ENCODE assay signal across 12 cellular contexts in genomic region chr17:41813699-41814124, GRCh38. TPM values are rescaled to one million over a fixed set of nuclear protein-coding genes. Genes with fewer than 3 reads are reported as not detected.
A peak's percentile ranks its signal among the peaks of the same experiment; 100 is the strongest.
DNase-seq lines count a peak whose midpoint lies in the region; ATAC-seq and TF ChIP-seq lines count a peak whose summit lies in the region.
"Had no signal": no experiment of that assay in that cellular context is flagged by ENCODE, and none has a peak within 500 bp of the region (broad histone marks: within the 10 kb centered on the region; RNA-seq: fewer than 3 reads in every experiment).

No MANE protein-coding gene starts in this region.

- H3K27me3 ChIP-seq in H7 (ENCODE audit: control insufficient read depth, insufficient read depth, low read length) (peaks cover 10% of the 10 kb centered on the region), iPS DF 6.9 (ENCODE audit: control insufficient read depth, insufficient read depth, low read length) (no peaks in the 10 kb centered on the region), skeletal muscle satellite cell (ENCODE audit: control insufficient read depth, insufficient read depth, low read length) (no peaks in the 10 kb centered on the region)
- H3K27me3 ChIP-seq: dorsolateral prefrontal cortex had no signal

- TF ChIP-seq CTCF in WTC11 (IDR thresholded peaks at IDR 0.05) = no peak

- ATAC-seq in WTC11 = no peak
- no peak for ATAC-seq in GM19463 (IDR thresholded peaks at IDR 0.05; ENCODE audit: unreplicated experiment)

- peak overlapping the region; percentile 98 for H3K4me3 Mint-ChIP-seq in WTC11

- peak overlapping the region; percentile 60; the same call in 1 of the 2 replicates for H3K27ac Mint-ChIP-seq in WTC11

- H3K27ac ChIP-seq in iPS DF 6.9 (ENCODE audit: low read length) = no peak overlapping the region
- H3K27ac ChIP-seq: neutrophil had no signal

- H3K36me3 Mint-ChIP-seq in WTC11 = peaks cover 22% of the 10 kb centered on the region

- H3K4me3 ChIP-seq in H7 (ENCODE audit: insufficient read depth, low read depth, low read length) = peak overlapping the region; percentile 82
- peak overlapping the region; percentile 85; the same call in 1 of the 2 replicates for H3K4me3 ChIP-seq in iPS DF 6.9 (ENCODE audit: low read length)
- H3K4me3 ChIP-seq in skeletal muscle satellite cell (ENCODE audit: low read length) = peak overlapping the region; percentile 97

- no peaks in the 10 kb centered on the region for H3K9me3 ChIP-seq in iPS DF 6.9 (ENCODE audit: control insufficient read depth, insufficient read depth, low read length)
- H3K9me3 ChIP-seq in skeletal muscle satellite cell (replicated peaks; ENCODE audit: low read length) = no peaks in the 10 kb centered on the region
- H3K9me3 ChIP-seq: neutrophil had no signal

- POLR2A ChIA-PET in WTC11 (lab: Charles Lee) = interaction anchor here (4.3 kb wide), 1 partner anchor 29 kb away, joined by 62 read pairs; the partner anchor contains the start of gene JUP

- peak overlapping the region; percentile 85 for H3K9ac ChIP-seq in skeletal muscle satellite cell (ENCODE audit: low read depth, low read length)

- DNase-seq in H7 = no peak
- no peak for DNase-seq in WTC11 (ENCODE audit: low spot score)
- DNase-seq in iPS DF 6.9 (ENCODE audit: low read depth, low spot score) = no peak
- no peak for DNase-seq in NCI-H1092 (lab: John Stamatoyannopoulos, UW)
- no peak for DNase-seq in activated effector memory CD4-positive, alpha-beta T cell treated with anti-CD3 and anti-CD28 coated beads, Interleukin-2, amount 50 U/mL, for 16 hours
- no peak for DNase-seq in GM19238 (ENCODE audit: insufficient read length, low spot score)
- DNase-seq: activated CD4-positive, alpha-beta T cell treated with anti-CD3 and anti-CD28 coated beads, Interleukin-2, amount 50 U/mL, for 48 hours; dorsolateral prefrontal cortex; GOT3 had no signal

- peaks cover 32% of the 10 kb centered on the region for H3K4me1 Mint-ChIP-seq in WTC11

- peak overlapping the region; percentile 100 for H3K4me2 ChIP-seq in skeletal muscle satellite cell (ENCODE audit: low read length)

- WGBS in iPS DF 6.9 (ENCODE audit: insufficient coverage, insufficient read length) = no CpG with 5 or more reads among the region's 9 CpGs

- H3K27me3 Mint-ChIP-seq in WTC11 (ENCODE audit: low read depth) = peaks cover 7% of the 10 kb centered on the region

- H3K4me1 ChIP-seq in iPS DF 6.9 (ENCODE audit: control insufficient read depth, insufficient read depth, low read length) (no peaks in the 10 kb centered on the region; the same call in 1 of the 2 replicates), skeletal muscle satellite cell (ENCODE audit: control insufficient read depth, insufficient read depth, low read length) (peaks cover 32% of the 10 kb centered on the region)

- peaks cover 2% of the 10 kb centered on the region for H3K36me3 ChIP-seq in H7 (replicated peaks; ENCODE audit: control insufficient read depth, insufficient read depth, low read length)
- peaks cover 7% of the 10 kb centered on the region; the same call in 1 of the 2 replicates for H3K36me3 ChIP-seq in iPS DF 6.9 (ENCODE audit: control insufficient read depth, insufficient read depth, low read length)
- peaks cover 17% of the 10 kb centered on the region for H3K36me3 ChIP-seq in skeletal muscle satellite cell (ENCODE audit: insufficient read depth, low read length)
- H3K36me3 ChIP-seq: neutrophil had no signal

- CTCF ChIA-PET in WTC11 (lab: Charles Lee) = interaction anchor here (1.5 to 4.6 kb wide), 3 partner anchors 12 to 76 kb away, joined by 5 to 91 read pairs (median 46); partner anchors contain the start of gene JUP

- H3K9me3 Mint-ChIP-seq in WTC11 = no peaks in the 10 kb centered on the region

TF ChIP-seq in WTC11, 78 proteins besides CTCF, POLR2A, EP300 and RAD21:
- TF ChIP-seq PRRX2 (CRISPR knock-in tag; IDR thresholded peaks at IDR 0.05) = no peak
- TF ChIP-seq KAT7 (CRISPR knock-in tag; IDR thresholded peaks at IDR 0.05; ENCODE audit: borderline replicate concordance) = no peak
- no peak for TF ChIP-seq MXD4 (CRISPR knock-in tag; IDR thresholded peaks at IDR 0.05; ENCODE audit: borderline replicate concordance)
- no peak for TF ChIP-seq ESRRA (CRISPR knock-in tag; IDR thresholded peaks at IDR 0.05; ENCODE audit: borderline replicate concordance)
- TF ChIP-seq ATF1 (CRISPR knock-in tag; IDR thresholded peaks at IDR 0.05) = no peak
- no peak for TF ChIP-seq ZNF232 (CRISPR knock-in tag; IDR thresholded peaks at IDR 0.05)
- TF ChIP-seq ATF2 (CRISPR knock-in tag; IDR thresholded peaks at IDR 0.05; ENCODE audit: borderline replicate concordance, low read depth) = no peak
- TF ChIP-seq FOXJ3 (CRISPR knock-in tag; IDR thresholded peaks at IDR 0.05; ENCODE audit: borderline replicate concordance) = no peak
- TF ChIP-seq NFE2L1 (CRISPR knock-in tag; IDR thresholded peaks at IDR 0.05) = no peak

RNA-seq across cellular contexts. Expression of gene FKBP10, which starts 0.9 kb away (rescaled TPM):
- total RNA-seq in H7 (2014; rRNA removed; shearing (Covaris generic)) = 206 and 213 TPM in 2 replicates
- total RNA-seq in WTC11 (2021) = 227 to 243 TPM (median 232 TPM) in 3 replicates
- total RNA-seq in skeletal muscle satellite cell (2012; rRNA removed) = 290 and 339 TPM in 2 replicates

RNA-seq across cellular contexts. Expression of gene P3H4, which starts 2.0 kb away (rescaled TPM):
- total RNA-seq in H7 (2014; rRNA removed; shearing (Covaris generic)) = 34.7 and 44.6 TPM in 2 replicates
- total RNA-seq in WTC11 (2021) = 32.1 to 34.6 TPM (median 33.5 TPM) in 3 replicates
- 33.0 and 47.6 TPM in 2 replicates for total RNA-seq in skeletal muscle satellite cell (2012; rRNA removed)

RNA-seq across cellular contexts. Expression of gene NT5C3B, which starts 22.3 kb away (rescaled TPM):
- 62.2 and 77.1 TPM in 2 replicates for total RNA-seq in H7 (2014; rRNA removed; shearing (Covaris generic))
- total RNA-seq in WTC11 (2021) = 58.1 to 62.9 TPM (median 59.4 TPM) in 3 replicates
- 50.2 and 57.3 TPM in 2 replicates for total RNA-seq in skeletal muscle satellite cell (2012; rRNA removed)

RNA-seq across cellular contexts. Expression of gene KLHL10, which starts 23.9 kb away (rescaled TPM):
- 0.10 and 1.1 TPM in 2 replicates for total RNA-seq in H7 (2014; rRNA removed; shearing (Covaris generic))
- 0.14 to 0.35 TPM (median 0.14 TPM) in 3 replicates for total RNA-seq in WTC11 (2021)
- total RNA-seq in skeletal muscle satellite cell (2012; rRNA removed) = under 0.01 and 0.22 TPM in 2 replicates

RNA-seq across cellular contexts. Expression of gene JUP, which starts 27.2 kb away (rescaled TPM):
- 58.4 and 68.5 TPM in 2 replicates for total RNA-seq in H7 (2014; rRNA removed; shearing (Covaris generic))
- total RNA-seq in WTC11 (2021) = 93.5 to 103 TPM (median 100 TPM) in 3 replicates
- total RNA-seq in skeletal muscle satellite cell (2012; rRNA removed) = 2.3 and 8.1 TPM in 2 replicates
